Comparison of ENCODE assay signal across 1 cellular context in the genomic region with DNA sequence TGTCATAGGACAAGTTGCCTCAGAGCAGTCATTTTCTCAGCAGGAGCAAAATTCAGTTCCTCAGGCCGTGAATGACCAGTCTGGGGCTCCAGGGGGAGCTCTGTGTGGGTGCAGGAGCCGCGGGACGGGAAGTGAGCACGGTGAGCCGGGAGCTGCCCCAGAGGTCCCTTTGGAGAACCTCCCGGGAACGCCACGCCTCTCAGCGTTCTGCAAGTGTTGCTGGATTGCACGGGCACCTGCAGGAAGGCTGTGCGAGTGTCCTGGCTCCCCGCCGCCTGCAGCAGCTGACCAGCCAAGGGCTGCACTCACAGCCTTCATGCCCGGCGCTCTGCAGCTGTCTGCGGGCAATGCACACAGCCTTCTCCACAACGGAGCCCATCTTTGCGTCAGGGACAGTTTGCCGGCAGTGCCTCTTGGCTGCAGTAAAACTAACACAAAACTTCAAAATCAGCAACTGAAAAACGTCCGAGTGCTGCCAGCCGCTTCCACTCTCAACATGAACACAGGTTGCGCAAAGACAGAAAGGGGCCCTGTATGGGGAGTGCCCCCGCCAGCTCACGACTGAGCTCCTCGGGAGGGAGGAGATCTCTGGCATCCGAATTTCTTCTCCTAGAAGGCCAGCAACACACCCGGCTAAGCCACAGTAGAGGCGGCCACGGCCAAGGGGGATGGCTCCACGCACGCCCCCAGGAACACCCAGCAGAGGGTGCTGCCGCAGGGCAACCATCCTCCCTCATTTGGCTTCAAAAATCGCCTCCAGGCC.
TF ChIP-seq lines count a peak whose summit lies in the region.

No MANE protein-coding gene starts in this region.

TF ChIP-seq in endothelial cell of umbilical vein, 7 proteins besides CTCF, POLR2A, EP300 and RAD21:
- TF ChIP-seq MYC (IDR thresholded peaks at IDR 0.05; ENCODE audit: low read depth, low read length) (no peak), GATA2 (IDR thresholded peaks at IDR 0.05; ENCODE audit: insufficient read depth, insufficient read length, low read depth, low read length) (no peak), FOS (IDR thresholded peaks at IDR 0.05; ENCODE audit: borderline replicate concordance, insufficient read depth, low read length) (no peak), MAX (IDR thresholded peaks at IDR 0.05; ENCODE audit: insufficient read depth, insufficient read length) (no peak), JUN (IDR thresholded peaks at IDR 0.05; ENCODE audit: borderline replicate concordance, insufficient read depth, insufficient read length, low read depth) (no peak)
